16 cellular contexts compared by ENCODE assay signal in genomic region chr13:29763426-29764180, GRCh38.
A peak's percentile ranks its signal among the peaks of the same experiment; 100 is the strongest.
DNase-seq lines count a peak whose midpoint lies in the region; ATAC-seq and TF ChIP-seq lines count a peak whose summit lies in the region.
"Had no signal": no experiment of that assay in that cellular context is flagged by ENCODE, and none has a peak within 500 bp of the region (broad histone marks: within the 10 kb centered on the region; RNA-seq: fewer than 3 reads in every experiment).

No MANE protein-coding gene starts in this region.

- H3K36me3 ChIP-seq in colonic mucosa (no peaks in the 10 kb centered on the region), osteoblast (ENCODE audit: insufficient read depth, low read length) (peaks cover 10% of the 10 kb centered on the region)

- peak overlapping the region; percentile 37 for H3K4me3 Mint-ChIP-seq in activated CD4-positive, alpha-beta memory T cell treated with anti-CD3 and anti-CD28 coated beads, Interleukin-2, amount 10 ng/mL, durations not matched to agents 7 days and 5 days
- H3K4me3 Mint-ChIP-seq in activated CD4-positive, alpha-beta memory T cell treated with anti-CD3 and anti-CD28 coated beads for 36 hours = no peak overlapping the region
- no peak overlapping the region for H3K4me3 Mint-ChIP-seq in progenitor cell of endocrine pancreas (ENCODE audit: low read depth)
- H3K4me3 Mint-ChIP-seq: CD14-positive monocyte had no signal

- H3K4me1 Mint-ChIP-seq in activated CD4-positive, alpha-beta memory T cell treated with anti-CD3 and anti-CD28 coated beads, Interleukin-2, amount 10 ng/mL, durations not matched to agents 7 days and 5 days = peaks cover 45% of the 10 kb centered on the region
- peaks cover 17% of the 10 kb centered on the region for H3K4me1 Mint-ChIP-seq in activated CD4-positive, alpha-beta memory T cell treated with anti-CD3 and anti-CD28 coated beads for 36 hours (ENCODE audit: low read depth)
- peaks cover 13% of the 10 kb centered on the region for H3K4me1 Mint-ChIP-seq in progenitor cell of endocrine pancreas (ENCODE audit: low read depth)

- H3K36me3 Mint-ChIP-seq in activated CD4-positive, alpha-beta memory T cell treated with anti-CD3 and anti-CD28 coated beads, Interleukin-2, amount 10 ng/mL, durations not matched to agents 7 days and 5 days (ENCODE audit: low read depth) = peaks cover 15% of the 10 kb centered on the region
- peaks cover 12% of the 10 kb centered on the region for H3K36me3 Mint-ChIP-seq in activated CD4-positive, alpha-beta memory T cell treated with anti-CD3 and anti-CD28 coated beads for 36 hours
- peaks cover 21% of the 10 kb centered on the region for H3K36me3 Mint-ChIP-seq in progenitor cell of endocrine pancreas (ENCODE audit: insufficient read depth)

- H3K4me2 ChIP-seq in osteoblast (ENCODE audit: insufficient read depth, low read length) = peak overlapping the region; percentile 33
- H3K4me2 ChIP-seq: A549 had no signal

- CTCF ChIA-PET in activated CD4-positive, alpha-beta memory T cell treated with anti-CD3 and anti-CD28 coated beads, Interleukin-2, amount 10 ng/mL, durations not matched to agents 7 days and 5 days (lab: Charles Lee) = interaction anchor here (1.6 to 15.8 kb wide), 2 partner anchors 350 to 369 kb away, joined by 6 to 318 read pairs; no protein-coding TSS in a partner anchor
- CTCF ChIA-PET in activated CD4-positive, alpha-beta memory T cell treated with anti-CD3 and anti-CD28 coated beads for 36 hours (lab: Charles Lee) = interaction anchor here (0.9 to 2.4 kb wide), 7 partner anchors 8 to 369 kb away, joined by 3 to 12 read pairs (median 4); no protein-coding TSS in a partner anchor

- H3K27me3 ChIP-seq in colonic mucosa (no peaks in the 10 kb centered on the region), osteoblast (ENCODE audit: insufficient read depth, low read length) (no peaks in the 10 kb centered on the region)

- no peak for ATAC-seq in HG02798 (IDR thresholded peaks at IDR 0.05; ENCODE audit: poor library complexity, unreplicated experiment)
- ATAC-seq: A549 had no signal

- no peak overlapping the region for H2AFZ ChIP-seq in osteoblast (ENCODE audit: low read length)

- H3K9me3 Mint-ChIP-seq in activated CD4-positive, alpha-beta memory T cell treated with anti-CD3 and anti-CD28 coated beads, Interleukin-2, amount 10 ng/mL, durations not matched to agents 7 days and 5 days = peaks cover 5% of the 10 kb centered on the region
- peaks cover 9% of the 10 kb centered on the region for H3K9me3 Mint-ChIP-seq in activated CD4-positive, alpha-beta memory T cell treated with anti-CD3 and anti-CD28 coated beads for 36 hours
- peaks cover 10% of the 10 kb centered on the region for H3K9me3 Mint-ChIP-seq in progenitor cell of endocrine pancreas (ENCODE audit: low read depth)

- no peaks in the 10 kb centered on the region for H4K20me1 ChIP-seq in osteoblast (ENCODE audit: insufficient read depth, low read length)

- peaks cover 1% of the 10 kb centered on the region for H3K27me3 Mint-ChIP-seq in activated CD4-positive, alpha-beta memory T cell treated with anti-CD3 and anti-CD28 coated beads, Interleukin-2, amount 10 ng/mL, durations not matched to agents 7 days and 5 days
- no peaks in the 10 kb centered on the region for H3K27me3 Mint-ChIP-seq in activated CD4-positive, alpha-beta memory T cell treated with anti-CD3 and anti-CD28 coated beads for 36 hours
- H3K27me3 Mint-ChIP-seq in progenitor cell of endocrine pancreas = no peaks in the 10 kb centered on the region

- H3K4me3 ChIP-seq in colonic mucosa (no peak overlapping the region), osteoblast (ENCODE audit: insufficient read depth, low read length) (no peak overlapping the region)
- H3K4me3 ChIP-seq: A549, thoracic aorta had no signal

- no peak overlapping the region for H3K9ac ChIP-seq in colonic mucosa (ENCODE audit: low read depth in 2 of 2, low read length in 2 of 2)

- no peaks in the 10 kb centered on the region for H3K79me2 ChIP-seq in osteoblast (ENCODE audit: insufficient read depth, low read length)

- no peaks in the 10 kb centered on the region for H3K4me1 ChIP-seq in colonic mucosa
- peaks cover 17% of the 10 kb centered on the region for H3K4me1 ChIP-seq in osteoblast (ENCODE audit: insufficient read depth, low read length)
- H3K4me1 ChIP-seq: A549 had no signal

- POLR2A ChIA-PET in activated CD4-positive, alpha-beta memory T cell treated with anti-CD3 and anti-CD28 coated beads, Interleukin-2, amount 10 ng/mL, durations not matched to agents 7 days and 5 days (lab: Charles Lee) = interaction anchor here (0.7 to 1.9 kb wide), 5 partner anchors 12 to 699 kb away, joined by 3 to 6 read pairs (median 3); partner anchors contain the start of gene UBL3
- POLR2A ChIA-PET in activated CD4-positive, alpha-beta memory T cell treated with anti-CD3 and anti-CD28 coated beads for 36 hours (lab: Charles Lee) = interaction anchor here (1.2 kb wide), 1 partner anchor 351 kb away, joined by 3 read pairs; no protein-coding TSS in a partner anchor

- intact Hi-C loops in activated CD4-positive, alpha-beta memory T cell treated with anti-CD3 and anti-CD28 coated beads for 36 hours (cut with micrococcal nuclease) = no loop called here
- intact Hi-C loops in colonic mucosa (cut with DNase I) = no loop called here

- H3K27ac ChIP-seq in colonic mucosa (no peak overlapping the region), osteoblast (ENCODE audit: low read depth, low read length) (peak overlapping the region; percentile 43)
- H3K27ac ChIP-seq: A549, thoracic aorta had no signal

- peak; percentile 40 for DNase-seq in activated CD4-positive, alpha-beta memory T cell treated with anti-CD3 and anti-CD28 coated beads, Interleukin-2, amount 10 ng/mL, durations not matched to agents 7 days and 5 days
- DNase-seq in activated CD4-positive, alpha-beta memory T cell treated with anti-CD3 and anti-CD28 coated beads for 36 hours = no peak
- peak; percentile 94 for DNase-seq in NCI-H69 (lab: John Stamatoyannopoulos, UW)
- DNase-seq in colonic mucosa = peak; percentile 59
- no peak for DNase-seq in osteoblast (ENCODE audit: insufficient read length, low spot score, missing footprints)
- DNase-seq in NCI-H1092 treated with DMSO at 0.1 percent for 48 hours (lab: John Stamatoyannopoulos, UW) = no peak
- DNase-seq in progenitor cell of endocrine pancreas (ENCODE audit: low spot score, unreplicated experiment) = no peak
- DNase-seq: amygdala; H7; NK-92 treated with Interleukin-12 subunit alpha and Interleukin-12 subunit beta, amount 100 ng/mL, for 24 hours; occipital lobe; stimulated activated CD4-positive, alpha-beta T cell treated with anti-CD3 and anti-CD28 coated beads, Interleukin-4, amount 100 ng/mL, for 24 hours had no signal

- H3K9me3 ChIP-seq in colonic mucosa (no peaks in the 10 kb centered on the region), osteoblast (ENCODE audit: low read depth, low read length) (no peaks in the 10 kb centered on the region)
- H3K9me3 ChIP-seq: A549, thoracic aorta had no signal

- peak overlapping the region; percentile 34 for H3K27ac Mint-ChIP-seq in activated CD4-positive, alpha-beta memory T cell treated with anti-CD3 and anti-CD28 coated beads, Interleukin-2, amount 10 ng/mL, durations not matched to agents 7 days and 5 days
- H3K27ac Mint-ChIP-seq in activated CD4-positive, alpha-beta memory T cell treated with anti-CD3 and anti-CD28 coated beads for 36 hours = no peak overlapping the region
- H3K27ac Mint-ChIP-seq in progenitor cell of endocrine pancreas = no peak overlapping the region

- TF ChIP-seq CTCF in colonic mucosa (IDR thresholded peaks at IDR 0.05) = no peak
- TF ChIP-seq CTCF in osteoblast (IDR thresholded peaks at IDR 0.05; ENCODE audit: extremely low read depth, low read depth, low read length) = no peak
- TF ChIP-seq CTCF in progenitor cell of endocrine pancreas (IDR thresholded peaks at IDR 0.05; ENCODE audit: unreplicated experiment) = no peak

Comparison
In these comparisons a context has a peak if more than half of its experiments do, and no peak if none do; other contexts are left out.
1. DNase-seq: peak in activated CD4-positive, alpha-beta memory T cell treated with anti-CD3 and anti-CD28 coated beads, Interleukin-2, amount 10 ng/mL, durations not matched to agents 7 days and 5 days (single experiment), NCI-H69 (single experiment) and colonic mucosa (single experiment); none in activated CD4-positive, alpha-beta memory T cell treated with anti-CD3 and anti-CD28 coated beads for 36 hours (single experiment), osteoblast (single experiment), NCI-H1092 treated with DMSO at 0.1 percent for 48 hours (single experiment) and progenitor cell of endocrine pancreas (single experiment).